ENCODE assay signal across 19 cellular contexts in the genomic region with DNA sequence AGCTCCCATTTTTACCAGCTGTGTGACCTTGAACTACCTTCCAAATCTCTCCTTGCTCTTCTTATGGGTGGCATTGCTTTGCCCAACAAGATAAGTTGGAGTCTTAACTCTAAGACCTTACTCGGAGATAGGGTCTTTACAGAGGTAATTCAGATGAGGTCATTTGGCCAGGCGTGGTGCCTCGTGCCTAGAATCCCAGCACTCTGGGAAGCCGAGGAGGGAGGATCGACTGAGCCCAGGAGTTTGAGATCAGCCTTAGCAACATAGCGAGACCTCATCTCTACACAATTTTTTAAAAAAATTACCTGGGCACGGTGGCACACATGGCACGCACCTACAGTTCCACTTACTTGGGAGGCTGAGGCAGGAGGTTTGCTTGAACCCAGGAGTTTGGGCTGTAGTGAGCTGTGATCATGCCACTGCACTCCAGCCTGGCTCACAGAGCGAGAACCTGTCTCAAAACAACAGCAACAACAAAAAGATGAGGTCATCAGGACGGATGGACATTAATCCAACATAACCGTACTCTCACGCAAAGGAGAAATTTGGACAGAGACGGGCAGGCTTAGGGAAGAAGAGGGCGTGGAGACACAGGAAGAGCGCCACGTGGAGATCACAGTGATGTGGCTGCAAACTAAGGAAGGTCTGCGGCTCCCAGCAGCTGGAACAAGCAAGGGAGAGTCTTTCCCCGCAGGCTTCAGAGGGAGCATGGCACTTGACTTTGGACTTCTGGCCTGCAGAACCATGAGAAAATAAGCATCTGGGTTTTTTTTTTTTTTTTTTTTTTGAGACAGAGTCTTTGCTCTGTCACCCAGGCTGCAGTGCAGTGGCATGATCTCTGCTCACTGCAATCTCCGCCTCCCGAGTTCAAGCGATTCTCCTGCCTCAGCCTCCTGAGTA.
DNase-seq lines count a peak whose midpoint lies in the region; ATAC-seq, FAIRE-seq and TF ChIP-seq lines count a peak whose summit lies in the region.
"Had no signal": no experiment of that assay in that cellular context is flagged by ENCODE, and none has a peak within 500 bp of the region (broad histone marks: within the 10 kb centered on the region; RNA-seq: fewer than 3 reads in every experiment).

No MANE protein-coding gene starts in this region.

- H3K9ac ChIP-seq in H1 (replicated peaks in 1 of 4; ENCODE audit: extremely low read depth in 1 of 4, low read depth in 3 of 4, low read length in 3 of 4): no peak overlapping the region
- H3K9ac ChIP-seq: BLaER1 treated with 17β-estradiol and CSF1 and Interleukin-3, amounts not matched to agents 10 nM and 100 nM; GM23248 had no signal

- no peak overlapping the region for H3K4me2 ChIP-seq in H1 (ENCODE audit: insufficient read depth in 1 of 2, low read depth in 2 of 2, low read length in 2 of 2)

- no peak for TF ChIP-seq EP300 in H1 (IDR thresholded peaks at IDR 0.05; ENCODE audit: borderline replicate concordance in 1 of 2, low read depth in 2 of 2, low read length in 2 of 2)

- H3K27ac ChIP-seq in cardiac muscle cell (peak overlapping the region; percentile 97), left ventricle myocardium inferior (replicated peaks) (no peak overlapping the region), H1 (ENCODE audit: low read depth, low read length) (no peak overlapping the region), pancreas (peak overlapping the region; percentile 70 to 80 (median 79))
- H3K27ac ChIP-seq: BLaER1 treated with 17β-estradiol and CSF1 and Interleukin-3, amounts not matched to agents 10 nM and 100 nM; GM23248 had no signal

- intact Hi-C loops in left ventricle myocardium inferior (cut with micrococcal nuclease): no loop called here
- intact Hi-C loops in pancreas (cut with DNase I): no loop called here

- peak overlapping the region; percentile 45 for H4K91ac ChIP-seq in H1 (replicated peaks; ENCODE audit: insufficient read length, low read length)

- H3K9me3 ChIP-seq in cardiac muscle cell (ENCODE audit: low read depth) (no peaks in the 10 kb centered on the region), left ventricle myocardium inferior (replicated peaks) (no peaks in the 10 kb centered on the region), H1 (ENCODE audit: insufficient read depth in 2 of 2, low read depth in 1 of 2, low read length in 1 of 2) (peaks cover 7 to 8% of the 10 kb centered on the region in 2 experiments; a peak in 2 of 4 replicates), pancreas (no peaks in the 10 kb centered on the region)

- H3K18ac ChIP-seq in H1 (ENCODE audit: extremely low read depth, low read length): peak overlapping the region; percentile 48; the same call in 1 of the 2 replicates

- H3K4ac ChIP-seq in H1 (replicated peaks; ENCODE audit: insufficient read length, low read depth, low read length): no peak overlapping the region

- H3K36me3 ChIP-seq in cardiac muscle cell: no peaks in the 10 kb centered on the region
- no peaks in the 10 kb centered on the region for H3K36me3 ChIP-seq in left ventricle myocardium inferior
- no peaks in the 10 kb centered on the region for H3K36me3 ChIP-seq in H1 (ENCODE audit: control insufficient read depth in 2 of 4, insufficient read depth in 4 of 4, low read length in 3 of 4)
- H3K36me3 ChIP-seq in pancreas: no peaks in the 10 kb centered on the region
- H3K36me3 ChIP-seq: BLaER1 treated with 17β-estradiol and CSF1 and Interleukin-3, amounts not matched to agents 10 nM and 100 nM had no signal

- FAIRE-seq in H1 (lab: Jason Lieb, UNC): no peak
- no peak for FAIRE-seq in pancreas (lab: Jason Lieb, UNC)
- FAIRE-seq: G401.6, GM12891 had no signal

- no peak for TF ChIP-seq RAD21 in H1 (IDR thresholded peaks at IDR 0.05 in 1 of 2, conservative IDR thresholded peaks at IDR 0.05 in 1 of 2; ENCODE audit: low read depth in 2 of 2, low read length in 2 of 2)

- TF ChIP-seq CTCF in cardiac muscle cell (IDR thresholded peaks at IDR 0.05; ENCODE audit: low read depth, low read length) (no peak), left ventricle myocardium inferior (IDR thresholded peaks at IDR 0.05; ENCODE audit: borderline replicate concordance) (no peak), H1 (IDR thresholded peaks at IDR 0.05; ENCODE audit: control extremely low read depth in 1 of 3, insufficient read depth in 1 of 3, low read depth in 1 of 3, low read length in 3 of 3) (no peak), pancreas (IDR thresholded peaks at IDR 0.05) (no peak)

- H3K23ac ChIP-seq in H1 (ENCODE audit: insufficient read length): no peak overlapping the region

- no peak overlapping the region for H4K5ac ChIP-seq in H1 (ENCODE audit: insufficient read length, low read depth, low read length)

- no peaks in the 10 kb centered on the region for H3K79me2 ChIP-seq in H1 (ENCODE audit: control insufficient read depth in 1 of 2, insufficient read depth in 2 of 2, low read length in 2 of 2)

- no peak for DNase-seq in cardiac muscle cell (ENCODE audit: low read depth in 1 of 2, low spot score in 1 of 2)
- DNase-seq in left ventricle myocardium inferior: no peak
- peak; percentile 83 for DNase-seq in SW480 (ENCODE audit: low spot score)
- no peak for DNase-seq in H1 (ENCODE audit: low read depth in 1 of 2, low spot score in 2 of 2)
- peak in 4 of 6 donors; percentile 68 to 79 (median 73) for DNase-seq in pancreas
- no peak for DNase-seq in activated CD4-positive, alpha-beta T cell treated with anti-CD3 and anti-CD28 coated beads, Interleukin-2, amount 50 U/mL, for 1 hour
- no peak for DNase-seq in T-helper 9 cell
- no peak for DNase-seq in COR-L47 (lab: John Stamatoyannopoulos, UW)
- DNase-seq: ACHN; Calu3; CD4-positive, CD25-positive, alpha-beta regulatory T cell; DMS 273 treated with DMSO at 0.1 percent for 48 hours; DMS79 treated with DMSO at 0.1 percent for 48 hours; EL; GM23248; H7 had no signal

- 0 out of 2 replicates have a peak overlapping the region, but pooled peaks have one; percentile 24 for H2BK5ac ChIP-seq in H1 (ENCODE audit: low read depth, low read length)

- H3K4me1 ChIP-seq in cardiac muscle cell (ENCODE audit: low read depth) (peaks cover 28% of the 10 kb centered on the region), left ventricle myocardium inferior (peaks cover 18% of the 10 kb centered on the region), H1 (replicated peaks in 1 of 4; ENCODE audit: control insufficient read depth in 3 of 4, insufficient read depth in 4 of 4, low read length in 3 of 4) (peaks cover 0 to 5% (median 0%) of the 10 kb centered on the region in 4 experiments; a peak in 2 of 7 replicates), pancreas (peaks cover 9 to 19% (median 16%) of the 10 kb centered on the region in 3 donors)

- no peak overlapping the region for H4K8ac ChIP-seq in H1 (ENCODE audit: extremely low read depth, insufficient read depth, low read length)

- no peak overlapping the region for H3K4me3 ChIP-seq in cardiac muscle cell
- no peak overlapping the region for H3K4me3 ChIP-seq in left ventricle myocardium inferior
- no peak overlapping the region for H3K4me3 ChIP-seq in H1 (ENCODE audit: extremely low read depth in 1 of 4, insufficient read depth in 2 of 4, low read depth in 3 of 4, low read length in 4 of 4)
- H3K4me3 ChIP-seq in pancreas: peak overlapping the region in 1 of 4 donors; percentile 8
- H3K4me3 ChIP-seq: BLaER1 treated with 17β-estradiol and CSF1 and Interleukin-3, amounts not matched to agents 10 nM and 100 nM; GM23248 had no signal

- no peak overlapping the region for H3K56ac ChIP-seq in H1 (replicated peaks; ENCODE audit: insufficient read length, low read depth, low read length)

- POLR2A ChIA-PET in H1 (lab: Charles Lee; ENCODE audit: partially characterized antibody): no interaction called here

- 0 out of 2 replicates have a peak overlapping the region, but pooled peaks have one; percentile 81 for H2AFZ ChIP-seq in H1 (ENCODE audit: low read length)
- H2AFZ ChIP-seq: GM23248 had no signal

- no peak overlapping the region for H2BK15ac ChIP-seq in H1 (ENCODE audit: low read length)

- CTCF ChIA-PET in H1 (lab: Charles Lee; ENCODE audit: partially characterized antibody): interaction anchor here (0.5 to 1.9 kb wide), 3 partner anchors 11 to 464 kb away, joined by 3 to 6 read pairs (median 3); no protein-coding TSS in a partner anchor

- 82% methylated on average over 21 of the region's 21 CpGs; no CpG with 5 or more reads in 1 of the 2 experiments for WGBS in H1 (ENCODE audit: extremely low coverage in 1 of 2, insufficient coverage in 1 of 2, insufficient read length in 1 of 2, insufficient replicate concordance in 2 of 2, low coverage in 1 of 2, low lambda C conversion rate in 2 of 2, missing lambda C conversion rate in 1 of 2), 2 experiments
- 43 to 47% methylated on average over 21 of the region's 21 CpGs for WGBS in pancreas, 2 donors

- H3K23me2 ChIP-seq in H1 (ENCODE audit: low read depth, low read length): no peaks in the 10 kb centered on the region

- no peak overlapping the region for H2BK120ac ChIP-seq in H1 (replicated peaks; ENCODE audit: low read depth, low read length)

- H2AK5ac ChIP-seq in H1 (ENCODE audit: low read depth, low read length): no peak overlapping the region

- H2BK20ac ChIP-seq in H1 (ENCODE audit: low read length): no peak overlapping the region

- ATAC-seq in pancreas: peak; percentile 80 to 85 (median 84)

- no peaks in the 10 kb centered on the region for H3K27me3 ChIP-seq in cardiac muscle cell
- peaks cover 21% of the 10 kb centered on the region for H3K27me3 ChIP-seq in left ventricle myocardium inferior (ENCODE audit: low read depth)
- no peaks in the 10 kb centered on the region for H3K27me3 ChIP-seq in H1 (replicated peaks in 1 of 4; ENCODE audit: control insufficient read depth in 3 of 4, extremely low read depth in 1 of 4, insufficient read depth in 3 of 4, low read length in 3 of 4)
- H3K27me3 ChIP-seq in pancreas: no peaks in the 10 kb centered on the region
- H3K27me3 ChIP-seq: BLaER1 treated with 17β-estradiol and CSF1 and Interleukin-3, amounts not matched to agents 10 nM and 100 nM had no signal

- TF ChIP-seq POLR2A in H1 (IDR thresholded peaks at IDR 0.05; ENCODE audit: control extremely low read depth in 1 of 2, low read depth in 2 of 2, low read length in 2 of 2): no peak

- no peaks in the 10 kb centered on the region for H3K79me1 ChIP-seq in H1 (ENCODE audit: low read depth, low read length)

- no peaks in the 10 kb centered on the region for H4K20me1 ChIP-seq in H1 (replicated peaks in 1 of 2; ENCODE audit: control insufficient read depth in 1 of 2, insufficient read depth in 2 of 2, low read length in 2 of 2)
- H4K20me1 ChIP-seq: BLaER1 treated with 17β-estradiol and CSF1 and Interleukin-3, amounts not matched to agents 10 nM and 100 nM had no signal

- H3K14ac ChIP-seq in H1 (ENCODE audit: insufficient read length): no peak overlapping the region

- H2BK12ac ChIP-seq in H1 (ENCODE audit: low read depth, low read length): peak overlapping the region; percentile 60; the same call in 1 of the 2 replicates

TF ChIP-seq in H1, 55 proteins besides CTCF, POLR2A, EP300 and RAD21 (continues in another document):
- TF ChIP-seq RBBP5 (IDR thresholded peaks at IDR 0.05; ENCODE audit: borderline replicate concordance, low read depth, low read length) (no peak), POLR2AphosphoS5 (IDR thresholded peaks at IDR 0.05; ENCODE audit: low read depth, low read length) (no peak), TAF1 (IDR thresholded peaks at IDR 0.05; ENCODE audit: low read depth, low read length) (no peak), KDM1A (IDR thresholded peaks at IDR 0.05; ENCODE audit: borderline replicate concordance, low read length) (no peak), POU5F1 (IDR thresholded peaks at IDR 0.05; ENCODE audit: low read depth, low read length) (no peak)

Comparison
In these comparisons a context has a peak if more than half of its experiments do, and no peak if none do; other contexts are left out.
1. H3K27ac ChIP-seq: peak in cardiac muscle cell (single experiment) and pancreas (4 of 4); none in left ventricle myocardium inferior (single experiment) and H1 (single experiment).
2. DNase-seq: peak in SW480 (single experiment) and pancreas (4 of 6); none in cardiac muscle cell (0 of 2), left ventricle myocardium inferior (single experiment), H1 (0 of 2), activated CD4-positive, alpha-beta T cell treated with anti-CD3 and anti-CD28 coated beads, Interleukin-2, amount 50 U/mL, for 1 hour (single experiment), T-helper 9 cell (single experiment) and COR-L47 (single experiment).